In the genomic region with DNA sequence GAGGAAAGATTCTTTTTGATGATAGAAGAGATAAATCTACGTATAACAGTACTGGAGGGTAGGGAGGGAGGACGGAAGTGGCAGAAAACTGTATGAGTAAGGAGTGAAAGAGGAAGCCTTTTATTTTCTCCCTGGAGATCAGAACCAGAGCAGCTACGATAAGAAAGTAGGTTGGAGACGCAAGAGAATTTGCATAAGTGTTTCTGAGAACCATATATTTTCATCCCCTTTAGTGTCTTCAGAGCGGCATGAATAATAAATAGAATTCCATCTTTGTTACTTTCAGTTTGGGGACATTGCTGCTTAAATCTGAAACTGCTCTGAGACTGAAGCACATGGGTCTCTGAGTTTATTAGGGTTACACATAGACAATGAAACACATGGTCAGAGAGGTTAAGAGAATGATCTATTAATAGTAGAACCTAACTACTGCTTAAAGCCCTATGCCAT, we compare ENCODE assay signal across 8 cellular contexts.
DNase-seq lines count a peak whose midpoint lies in the region; ATAC-seq and TF ChIP-seq lines count a peak whose summit lies in the region.

No MANE protein-coding gene starts in this region.

- no peaks in the 10 kb centered on the region for H3K9me3 ChIP-seq in Peyer's patch

- no peaks in the 10 kb centered on the region for H4K20me1 ChIP-seq in GM23338 (replicated peaks; ENCODE audit: insufficient read depth)

- H3K27me3 Mint-ChIP-seq in GM23338 (ENCODE audit: insufficient read depth, low read depth, poor library complexity): no peaks in the 10 kb centered on the region

- H3K4me3 ChIP-seq in GM23338 (no peak overlapping the region), fibroblast of villous mesenchyme (ENCODE audit: low read depth, low read length) (peak overlapping the region; percentile 37), Peyer's patch (no peak overlapping the region)

- H3K4me3 Mint-ChIP-seq in GM23338: no peak overlapping the region

- peaks cover 7% of the 10 kb centered on the region; the same call in 1 of the 3 replicates for H3K9me3 Mint-ChIP-seq in GM23338

- H3K4me1 ChIP-seq in GM23338 (ENCODE audit: insufficient read depth): no peaks in the 10 kb centered on the region
- H3K4me1 ChIP-seq in Peyer's patch: no peaks in the 10 kb centered on the region

- no peak overlapping the region for H3K27ac Mint-ChIP-seq in GM23338

- H2AFZ ChIP-seq in GM23338: peak overlapping the region; percentile 88; the same call in 1 of the 2 replicates

- DNase-seq in GM23338 (ENCODE audit: low spot score) (no peak), MV-4-11 (lab: John Stamatoyannopoulos, UW) (peak; percentile 95), fibroblast of villous mesenchyme (ENCODE audit: low read depth) (peak; percentile 64), OCI-M2 (lab: John Stamatoyannopoulos, UW; ENCODE audit: unreplicated experiment) (no peak), hypothalamus (lab: John Stamatoyannopoulos, UW) (no peak), Peyer's patch (no peak), T-helper 9 cell (no peak)

- H3K4me2 ChIP-seq in GM23338: no peak overlapping the region

- no peaks in the 10 kb centered on the region for H3K79me2 ChIP-seq in GM23338 (replicated peaks; ENCODE audit: insufficient read depth)

- H3K36me3 ChIP-seq in GM23338 (ENCODE audit: insufficient read depth): no peaks in the 10 kb centered on the region
- H3K36me3 ChIP-seq in Peyer's patch: no peaks in the 10 kb centered on the region

- 0 out of 3 replicates have a peak, but pooled peaks cover 3% of the 10 kb centered on the region for H3K36me3 Mint-ChIP-seq in GM23338 (ENCODE audit: low read depth)

- TF ChIP-seq CTCF in GM23338 (conservative IDR thresholded peaks at IDR 0.05; ENCODE audit: low read depth in 2 of 2) (no peak), fibroblast of villous mesenchyme (IDR thresholded peaks at IDR 0.05; ENCODE audit: insufficient read depth, low read depth, low read length) (no peak), Peyer's patch (IDR thresholded peaks at IDR 0.05) (no peak)

- H3F3A ChIP-seq in GM23338 (replicated peaks; ENCODE audit: low read depth): no peaks in the 10 kb centered on the region

- H3K27me3 ChIP-seq in GM23338 (ENCODE audit: insufficient read depth) (no peaks in the 10 kb centered on the region), Peyer's patch (no peaks in the 10 kb centered on the region)

- no peaks in the 10 kb centered on the region for H3K9me2 ChIP-seq in GM23338 (ENCODE audit: insufficient read depth)

- peak; percentile 67 for ATAC-seq in GM18520 (IDR thresholded peaks at IDR 0.05; ENCODE audit: unreplicated experiment)
- no peak for ATAC-seq in GM23338

- H3K4me1 Mint-ChIP-seq in GM23338: no peaks in the 10 kb centered on the region

- no peak for TF ChIP-seq POLR2A in Peyer's patch (IDR thresholded peaks at IDR 0.05)

- H3K27ac ChIP-seq in GM23338 (ENCODE audit: low read depth): no peak overlapping the region
- no peak overlapping the region for H3K27ac ChIP-seq in Peyer's patch

TF ChIP-seq in GM23338, 12 proteins besides CTCF, POLR2A, EP300 and RAD21 (continues in another document):
- TF ChIP-seq ETS1 (IDR thresholded peaks at IDR 0.05) (no peak), NANOG (IDR thresholded peaks at IDR 0.05; ENCODE audit: borderline replicate concordance) (no peak), EZH2 (IDR thresholded peaks at IDR 0.05; ENCODE audit: low read depth, unreplicated experiment) (no peak), ZNF462 (CRISPR knock-in tag; IDR thresholded peaks at IDR 0.05) (no peak), CREB1 (CRISPR knock-in tag; IDR thresholded peaks at IDR 0.05; ENCODE audit: low read depth) (no peak), JUNB (IDR thresholded peaks at IDR 0.05; ENCODE audit: unreplicated experiment) (no peak), ZNF114 (CRISPR knock-in tag; IDR thresholded peaks at IDR 0.05) (no peak), ZNF331 (CRISPR knock-in tag; IDR thresholded peaks at IDR 0.05; ENCODE audit: low read depth) (no peak)

Comparison
In these comparisons a context has a peak if more than half of its experiments do, and no peak if none do; other contexts are left out.
1. DNase-seq: peak in MV-4-11 (single experiment) and fibroblast of villous mesenchyme (single experiment); none in GM23338 (single experiment), OCI-M2 (single experiment), hypothalamus (0 of 51), Peyer's patch (0 of 3) and T-helper 9 cell (single experiment).